In genomic region chr19:6460099-6460884, GRCh38 we compare ENCODE assay signal across 8 cellular contexts. TPM values are rescaled to one million over a fixed set of nuclear protein-coding genes. Genes with fewer than 3 reads are reported as not detected.
DNase-seq lines count a peak whose midpoint lies in the region; ATAC-seq and TF ChIP-seq lines count a peak whose summit lies in the region.

No MANE protein-coding gene starts in this region.

- peak overlapping the region; percentile 92 for H3K27ac Mint-ChIP-seq in endodermal cell

- H3K4me1 ChIP-seq in endodermal cell (ENCODE audit: control insufficient read depth, insufficient read depth, low read length) = peaks cover 6% of the 10 kb centered on the region

- TF ChIP-seq CTCF in endodermal cell (conservative IDR thresholded peaks at IDR 0.05) = peak; percentile 78

- H3K9me3 ChIP-seq in endodermal cell (ENCODE audit: control insufficient read depth, low read length) = peaks cover 4% of the 10 kb centered on the region

- H3K36me3 ChIP-seq in endodermal cell (ENCODE audit: control insufficient read depth, insufficient read depth, low read length) = peaks cover 9% of the 10 kb centered on the region

- peak overlapping the region; percentile 69 for H3K4me3 Mint-ChIP-seq in endodermal cell

- H3K36me3 Mint-ChIP-seq in endodermal cell (ENCODE audit: low read depth) = peaks cover 18% of the 10 kb centered on the region

- peaks cover 25% of the 10 kb centered on the region for H3K27me3 Mint-ChIP-seq in endodermal cell (ENCODE audit: insufficient read depth)

- peak overlapping the region; percentile 25 for H3K9ac ChIP-seq in endodermal cell (ENCODE audit: extremely low read depth, low read length, poor library complexity, severe bottlenecking)

- 0% methylated on average over 15 to 57 of the region's 57 CpGs for WGBS in endodermal cell (ENCODE audit: insufficient coverage in 1 of 2, insufficient read length in 1 of 2), 2 experiments

- H3K27ac ChIP-seq in endodermal cell (ENCODE audit: low read depth, low read length) = peak overlapping the region; percentile 25

- ATAC-seq in GM19468 (IDR thresholded peaks at IDR 0.05; ENCODE audit: extremely low read depth, unreplicated experiment) = peak; percentile 35

- H3K9me3 Mint-ChIP-seq in endodermal cell = peaks cover 2% of the 10 kb centered on the region

- H3K4me1 Mint-ChIP-seq in endodermal cell = peaks cover 13% of the 10 kb centered on the region

- H3K4me3 ChIP-seq in endodermal cell (ENCODE audit: low read length) = peak overlapping the region; percentile 87

- peak; percentile 90 for DNase-seq in COLO829 (ENCODE audit: low spot score)
- DNase-seq in HT-29 (ENCODE audit: low spot score) = peak; percentile 97
- DNase-seq in NK-92 treated with Interleukin-12 subunit alpha and Interleukin-12 subunit beta, amount 100 ng/mL, for 24 hours (lab: John Stamatoyannopoulos, UW) = peak; percentile 93
- peak; percentile 91 to 92 (median 92) for DNase-seq in activated CD8-positive, alpha-beta memory T cell treated with anti-CD3 and anti-CD28 coated beads for 48 hours (ENCODE audit: low read depth in 2 of 3, low spot score in 2 of 3)
- peak; percentile 99 for DNase-seq in endodermal cell
- DNase-seq in mesenteric fat pad (ENCODE audit: low spot score) = peak; percentile 97
- DNase-seq in stimulated activated CD8-positive, alpha-beta memory T cell treated with anti-CD3 and anti-CD28 coated beads, Interleukin-15, amount 100 ng/mL, for 24 hours (ENCODE audit: low read depth) = peak; percentile 84

- H3K27me3 ChIP-seq in endodermal cell (ENCODE audit: control insufficient read depth, insufficient read depth, low read length, poor library complexity, severe bottlenecking) = peaks cover 12% of the 10 kb centered on the region

RNA-seq across cellular contexts. Expression of gene SLC25A23, which starts 0.7 kb away (rescaled TPM):
- total RNA-seq in HT-29 (2014; rRNA removed; shearing (Covaris generic)) = 49.8 and 82.5 TPM in 2 replicates
- total RNA-seq in endodermal cell = 10 to 100 TPM; 34.9 to 39.5 TPM
- polyA plus RNA-seq in endodermal cell (2013, experiment 1 of 2) = 47.3 TPM
- 45.8 TPM for polyA plus RNA-seq in endodermal cell (2013, experiment 2 of 2)
- total RNA-seq in mesenteric fat pad = 21.5 TPM

RNA-seq across cellular contexts. Expression of gene CRB3, which starts 3.8 kb away (rescaled TPM):
- total RNA-seq in HT-29 (2014; rRNA removed; shearing (Covaris generic)) = 91.6 and 101 TPM in 2 replicates
- total RNA-seq in endodermal cell = 10 to 100 TPM; 46.4 to 50.9 TPM
- polyA plus RNA-seq in endodermal cell (2013, experiment 1 of 2) = 5.0 TPM
- polyA plus RNA-seq in endodermal cell (2013, experiment 2 of 2) = 4.1 TPM
- not detected for total RNA-seq in mesenteric fat pad

RNA-seq across cellular contexts. Expression of gene DENND1C, which starts 21.3 kb away (rescaled TPM):
- not detected in 2 replicates for total RNA-seq in HT-29 (2014; rRNA removed; shearing (Covaris generic))
- total RNA-seq in endodermal cell = 1 to 10 TPM; 1.7 to 2.1 TPM
- polyA plus RNA-seq in endodermal cell (2013, experiment 1 of 2) = 0.75 TPM
- 0.79 TPM for polyA plus RNA-seq in endodermal cell (2013, experiment 2 of 2)
- total RNA-seq in mesenteric fat pad = 4.5 TPM

RNA-seq across cellular contexts. Expression of gene SLC25A41, which starts 26.7 kb away (rescaled TPM):
- total RNA-seq in HT-29 (2014; rRNA removed; shearing (Covaris generic)) = 0.08 and 0.13 TPM in 2 replicates
- total RNA-seq in endodermal cell (under 1 TPM in 1 of 2 donors, not detected in 1; 0.46 TPM), mesenteric fat pad (not detected)
- 0.85 TPM for polyA plus RNA-seq in endodermal cell (2013, experiment 1 of 2)
- 0.54 TPM for polyA plus RNA-seq in endodermal cell (2013, experiment 2 of 2)

RNA-seq across cellular contexts. Expression of gene KHSRP, which starts 35.7 kb away (rescaled TPM):
- total RNA-seq in HT-29 (2014; rRNA removed; shearing (Covaris generic)) = 143 and 160 TPM in 2 replicates
- total RNA-seq in endodermal cell = 100 to 1,000 TPM; 454 to 476 TPM
- polyA plus RNA-seq in endodermal cell (2013, experiment 1 of 2) = 418 TPM
- 377 TPM for polyA plus RNA-seq in endodermal cell (2013, experiment 2 of 2)
- total RNA-seq in mesenteric fat pad = 168 TPM

Comparison
In these comparisons a context has a peak if more than half of its experiments do, and no peak if none do; other contexts are left out.
1. Peak in every context shown above with its lines: DNase-seq, ATAC-seq, H3K4me3 ChIP-seq and H3K27ac ChIP-seq.
2. RNA of gene CRB3, which starts 3.8 kb away (total RNA-seq): 91.6 to 101 TPM in HT-29 and 46.4 to 50.9 TPM in endodermal cell; not detected in mesenteric fat pad (single experiment); every median in the first group is over 10 times any median in the second.